8 cellular contexts compared by ENCODE assay signal in the genomic region with DNA sequence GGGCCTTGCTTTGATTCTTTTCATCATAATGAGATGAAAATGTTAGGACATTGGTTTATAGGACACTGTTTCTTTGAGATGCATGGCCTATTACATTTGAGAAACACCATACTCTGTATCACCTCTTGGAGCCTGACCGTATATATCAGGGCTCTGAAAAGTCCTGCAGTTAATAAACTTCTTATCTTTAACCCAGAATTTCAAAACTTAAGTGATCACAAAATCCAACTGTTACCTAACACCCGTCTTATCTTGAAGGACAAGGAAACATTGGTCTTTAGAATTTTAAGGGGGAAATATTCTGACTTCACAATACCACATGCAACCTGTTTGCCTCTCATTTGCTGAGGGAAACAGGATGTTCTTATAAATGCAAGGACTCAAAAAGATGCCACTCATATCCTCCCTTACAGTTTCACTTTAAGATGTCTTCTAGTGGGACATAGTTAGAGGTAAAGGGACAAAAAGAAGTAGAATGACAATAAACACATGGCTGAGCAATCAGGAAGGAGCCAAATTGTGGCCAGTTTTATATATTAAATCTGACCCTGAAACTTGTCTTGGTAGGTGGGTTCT.
DNase-seq lines count a peak whose midpoint lies in the region; ATAC-seq, FAIRE-seq and TF ChIP-seq lines count a peak whose summit lies in the region.

No MANE protein-coding gene starts in this region.

- H3K9me3 ChIP-seq in gastrocnemius medialis (no peaks in the 10 kb centered on the region), pancreas (no peaks in the 10 kb centered on the region)

- H3K4me1 ChIP-seq in gastrocnemius medialis (peaks cover 47 to 58% of the 10 kb centered on the region in 2 donors), pancreas (peaks cover 0 to 7% (median 0%) of the 10 kb centered on the region in 3 donors)

- H3K4me1 Mint-ChIP-seq in activated T-helper 2 cell treated with anti-CD3 and anti-CD28 coated beads, Interferon-gamma antibody, Interleukin-2, Interleukin-4, amounts not matched to agents 10 μg/mL and 5 μg/mL and 100 μg/mL, durations not matched to agents 14 hours and 24 hours and 36 hours (ENCODE audit: low read depth) = peaks cover 83% of the 10 kb centered on the region

- in situ Hi-C loops in gastrocnemius medialis (cut with MboI; ENCODE audit: low sequenced_read_pairs in 4 of 4) = no loop called here

- WGBS in pancreas, 2 donors = 55 to 57% methylated on average over 2 of the region's 2 CpGs

- TF ChIP-seq CTCF in gastrocnemius medialis (IDR thresholded peaks at IDR 0.05 in 4 of 5, conservative IDR thresholded peaks at IDR 0.05 in 1 of 5) (no peak), pancreas (IDR thresholded peaks at IDR 0.05) (no peak)

- H3K27ac Mint-ChIP-seq in activated T-helper 2 cell treated with anti-CD3 and anti-CD28 coated beads, Interferon-gamma antibody, Interleukin-2, Interleukin-4, amounts not matched to agents 10 μg/mL and 5 μg/mL and 100 μg/mL, durations not matched to agents 14 hours and 24 hours and 36 hours = peak overlapping the region; percentile 90

- H3K36me3 Mint-ChIP-seq in activated T-helper 2 cell treated with anti-CD3 and anti-CD28 coated beads, Interferon-gamma antibody, Interleukin-2, Interleukin-4, amounts not matched to agents 10 μg/mL and 5 μg/mL and 100 μg/mL, durations not matched to agents 14 hours and 24 hours and 36 hours (ENCODE audit: low read depth) = peaks cover 79% of the 10 kb centered on the region

- no peak for TF ChIP-seq POLR2A in gastrocnemius medialis (IDR thresholded peaks at IDR 0.05)

- intact Hi-C loops in activated T-helper 2 cell treated with anti-CD3 and anti-CD28 coated beads, Interferon-gamma antibody, Interleukin-2, Interleukin-4, amounts not matched to agents 10 μg/mL and 5 μg/mL and 100 μg/mL, durations not matched to agents 14 hours and 24 hours and 36 hours (cut with micrococcal nuclease) = loop anchor here (2.0 kb wide), 1 partner anchor 59 kb away; no protein-coding TSS in a partner anchor
- intact Hi-C loops in gastrocnemius medialis (cut with DNase I; ENCODE audit: low total_unique reads) = loop anchor here (5.0 kb wide), 1 partner anchor 275 kb away; no protein-coding TSS in a partner anchor
- intact Hi-C loops in pancreas (cut with DNase I) = no loop called here

- H3K27me3 Mint-ChIP-seq in activated T-helper 2 cell treated with anti-CD3 and anti-CD28 coated beads, Interferon-gamma antibody, Interleukin-2, Interleukin-4, amounts not matched to agents 10 μg/mL and 5 μg/mL and 100 μg/mL, durations not matched to agents 14 hours and 24 hours and 36 hours (ENCODE audit: low read depth) = no peaks in the 10 kb centered on the region

- H3K4me3 Mint-ChIP-seq in activated T-helper 2 cell treated with anti-CD3 and anti-CD28 coated beads, Interferon-gamma antibody, Interleukin-2, Interleukin-4, amounts not matched to agents 10 μg/mL and 5 μg/mL and 100 μg/mL, durations not matched to agents 14 hours and 24 hours and 36 hours (ENCODE audit: low read depth) = peak overlapping the region; percentile 66

- no peak overlapping the region for H3K4me3 ChIP-seq in gastrocnemius medialis
- H3K4me3 ChIP-seq in pancreas = no peak overlapping the region

- H3K27ac ChIP-seq in gastrocnemius medialis (peak overlapping the region; percentile 58 to 83 (median 74)), pancreas (peak overlapping the region in 2 of 4 donors; percentile 33 to 51)

- DNase-seq in activated T-helper 2 cell treated with anti-CD3 and anti-CD28 coated beads, Interferon-gamma antibody, Interleukin-2, Interleukin-4, amounts not matched to agents 10 μg/mL and 5 μg/mL and 100 μg/mL, durations not matched to agents 14 hours and 24 hours and 36 hours (ENCODE audit: low spot score) = no peak
- DNase-seq in gastrocnemius medialis (no peak), pancreas (no peak), DMS79 treated with DMSO at 0.1 percent for 48 hours (lab: John Stamatoyannopoulos, UW) (no peak), COR-L47 (lab: John Stamatoyannopoulos, UW) (no peak)
- DNase-seq in activated CD4-positive, alpha-beta T cell treated with anti-CD3 and anti-CD28 coated beads for 4 hours = no peak

- ATAC-seq in GM18858 (IDR thresholded peaks at IDR 0.05; ENCODE audit: unreplicated experiment) (peak; percentile 35), HG02798 (IDR thresholded peaks at IDR 0.05; ENCODE audit: poor library complexity, unreplicated experiment) (peak; percentile 27), gastrocnemius medialis (peak in 1 of 2 donors; percentile 1), pancreas (no peak)

- H3K9me3 Mint-ChIP-seq in activated T-helper 2 cell treated with anti-CD3 and anti-CD28 coated beads, Interferon-gamma antibody, Interleukin-2, Interleukin-4, amounts not matched to agents 10 μg/mL and 5 μg/mL and 100 μg/mL, durations not matched to agents 14 hours and 24 hours and 36 hours = no peaks in the 10 kb centered on the region

- H3K36me3 ChIP-seq in gastrocnemius medialis (no peaks in the 10 kb centered on the region), pancreas (no peaks in the 10 kb centered on the region)

- FAIRE-seq in pancreas (lab: Jason Lieb, UNC) = no peak

- H3K27me3 ChIP-seq in gastrocnemius medialis = no peaks in the 10 kb centered on the region
- no peaks in the 10 kb centered on the region for H3K27me3 ChIP-seq in pancreas

Comparison
In these comparisons a context has a peak if more than half of its experiments do, and no peak if none do; other contexts are left out.
1. ATAC-seq: peak in GM18858 (single experiment) and HG02798 (single experiment); none in pancreas (0 of 4).
2. intact Hi-C loops: an anchor here in activated T-helper 2 cell treated with anti-CD3 and anti-CD28 coated beads, Interferon-gamma antibody, Interleukin-2, Interleukin-4, amounts not matched to agents 10 μg/mL and 5 μg/mL and 100 μg/mL, durations not matched to agents 14 hours and 24 hours and 36 hours (2.0 kb wide) and gastrocnemius medialis (5.0 kb wide); none called in pancreas.